In genomic region chr9:93588641-93589609, GRCh38 we compare ENCODE assay signal across 15 cellular contexts. TPM values are rescaled to one million over a fixed set of nuclear protein-coding genes. Genes with fewer than 3 reads are reported as not detected.
DNase-seq lines count a peak whose midpoint lies in the region; ATAC-seq, FAIRE-seq and TF ChIP-seq lines count a peak whose summit lies in the region.
"Had no signal": no experiment of that assay in that cellular context is flagged by ENCODE, and none has a peak within 500 bp of the region (broad histone marks: within the 10 kb centered on the region; RNA-seq: fewer than 3 reads in every experiment).

No MANE protein-coding gene starts in this region.

- intact Hi-C loops in endothelial cell of umbilical vein (cut with micrococcal nuclease) = no loop called here

- no peaks in the 10 kb centered on the region for H4K20me1 ChIP-seq in endothelial cell of umbilical vein (replicated peaks; ENCODE audit: control insufficient read depth, extremely low read depth, insufficient read depth, low read length)

- peaks cover 27% of the 10 kb centered on the region for H3K79me2 ChIP-seq in endothelial cell of umbilical vein (ENCODE audit: control insufficient read depth, insufficient read depth, low read length)

- in situ Hi-C loops in G401 (cut with HindIII; ENCODE audit: low sequenced_read_pairs) = no loop called here

- H3K4me3 ChIP-seq in CD4-positive, CD25-positive, alpha-beta regulatory T cell (ENCODE audit: low read depth, low read length) = no peak overlapping the region
- H3K4me3 ChIP-seq in HEK293 (ENCODE audit: low read depth, low read length) (no peak overlapping the region), endothelial cell of umbilical vein (replicated peaks in 1 of 3; ENCODE audit: insufficient read depth in 1 of 3, low read depth in 1 of 3, low read length in 3 of 3) (no peak overlapping the region)

- no peak overlapping the region for H3K4me2 ChIP-seq in endothelial cell of umbilical vein (ENCODE audit: insufficient read depth, low read length)

- H3K27me3 Mint-ChIP-seq in CD4-positive, CD25-positive, alpha-beta regulatory T cell = no peaks in the 10 kb centered on the region
- peaks cover 4% of the 10 kb centered on the region for H3K27me3 Mint-ChIP-seq in nephron progenitor cell (ENCODE audit: low read depth, poor library complexity)

- H3K36me3 Mint-ChIP-seq in CD4-positive, CD25-positive, alpha-beta regulatory T cell = peaks cover 7% of the 10 kb centered on the region
- H3K36me3 Mint-ChIP-seq in nephron progenitor cell (ENCODE audit: low read depth) = peaks cover 14% of the 10 kb centered on the region
- H3K36me3 Mint-ChIP-seq: natural killer cell had no signal

- no TSS peak for BruUV-seq in endothelial cell of umbilical vein (replicated peaks; lab: Mats Ljungman, UMichigan)

- POLR2A ChIA-PET in HEK293 (lab: Yijun Ruan, JAX) (interaction anchor here (1.6 kb wide), 1 partner anchor 10 kb away, joined by 5 read pairs; no protein-coding TSS in a partner anchor), endothelial cell of umbilical vein (lab: Charles Lee) (no interaction called here)

- no peak overlapping the region for H2AFZ ChIP-seq in endothelial cell of umbilical vein (ENCODE audit: low read depth, low read length)

- no peak overlapping the region for H3K9ac ChIP-seq in endothelial cell of umbilical vein (replicated peaks; ENCODE audit: extremely low read depth, insufficient read depth, low read length)

- TF ChIP-seq CTCF in HEK293 (tag by site-specific recombination; IDR thresholded peaks at IDR 0.05) = no peak
- no peak for TF ChIP-seq CTCF in endothelial cell of umbilical vein (IDR thresholded peaks at IDR 0.05; ENCODE audit: extremely low read depth in 1 of 2, insufficient read depth in 1 of 2, low read depth in 1 of 2, low read length in 2 of 2)
- no peak for TF ChIP-seq CTCF in nephron progenitor cell (IDR thresholded peaks at IDR 0.05)

- peaks cover 0 to 7% of the 10 kb centered on the region in 2 experiments for H3K9me3 ChIP-seq in CD4-positive, CD25-positive, alpha-beta regulatory T cell (ENCODE audit: control insufficient read depth in 2 of 2, low read length in 2 of 2)
- H3K9me3 ChIP-seq in HEK293 (ENCODE audit: control insufficient read depth, insufficient read depth, low read depth, low read length) = no peaks in the 10 kb centered on the region
- no peaks in the 10 kb centered on the region for H3K9me3 ChIP-seq in endothelial cell of umbilical vein (replicated peaks; ENCODE audit: control insufficient read depth, insufficient read depth, low read length)

- H3K9me1 ChIP-seq in endothelial cell of umbilical vein (replicated peaks; ENCODE audit: control insufficient read depth, extremely low read depth, insufficient read depth, low read length) = no peaks in the 10 kb centered on the region

- H3K36me3 ChIP-seq in CD4-positive, CD25-positive, alpha-beta regulatory T cell (ENCODE audit: control insufficient read depth, insufficient read depth, low read length) = no peaks in the 10 kb centered on the region
- H3K36me3 ChIP-seq in HEK293 (ENCODE audit: control insufficient read depth in 2 of 2, insufficient read depth in 1 of 2, low read length in 2 of 2) (no peaks in the 10 kb centered on the region), endothelial cell of umbilical vein (ENCODE audit: control insufficient read depth in 2 of 2, extremely low read depth in 1 of 2, insufficient read depth in 2 of 2, low read length in 2 of 2) (no peaks in the 10 kb centered on the region)

- no peak overlapping the region for H3K27ac ChIP-seq in CD4-positive, CD25-positive, alpha-beta regulatory T cell (ENCODE audit: insufficient read depth, low read length, poor library complexity, severe bottlenecking)
- no peak overlapping the region for H3K27ac ChIP-seq in HEK293 (ENCODE audit: extremely low read depth, low read depth, low read length)
- no peak overlapping the region for H3K27ac ChIP-seq in endothelial cell of umbilical vein (ENCODE audit: insufficient read depth, low read depth, low read length)

- H3K4me1 ChIP-seq in CD4-positive, CD25-positive, alpha-beta regulatory T cell (ENCODE audit: control insufficient read depth, insufficient read depth, low read length, poor library complexity, severe bottlenecking) = peaks cover 4% of the 10 kb centered on the region
- 0 out of 2 replicates have a peak, but pooled peaks cover 3% of the 10 kb centered on the region for H3K4me1 ChIP-seq in HEK293 (ENCODE audit: control insufficient read depth, insufficient read depth, low read length)
- no peaks in the 10 kb centered on the region for H3K4me1 ChIP-seq in endothelial cell of umbilical vein (ENCODE audit: control insufficient read depth, extremely low read depth, insufficient read depth, low read length)

- H3K27ac Mint-ChIP-seq in CD4-positive, CD25-positive, alpha-beta regulatory T cell = peak overlapping the region in 2 of 3 donors; percentile 42 to 81
- peak overlapping the region; percentile 90 for H3K27ac Mint-ChIP-seq in nephron progenitor cell

- no peak overlapping the region for H3K4me3 Mint-ChIP-seq in CD4-positive, CD25-positive, alpha-beta regulatory T cell
- H3K4me3 Mint-ChIP-seq in nephron progenitor cell = peak overlapping the region; percentile 68
- H3K4me3 Mint-ChIP-seq: natural killer cell had no signal

- CTCF ChIA-PET in HEK293 (lab: Yijun Ruan, JAX) (interaction anchor here (0.7 kb wide), 1 partner anchor 39 kb away, joined by 3 read pairs; no protein-coding TSS in a partner anchor), endothelial cell of umbilical vein (lab: Charles Lee) (interaction anchor here (1.0 to 1.5 kb wide), 3 partner anchors 9 to 23 kb away, joined by 3 to 5 read pairs (median 3); no protein-coding TSS in a partner anchor)

- dilution Hi-C loops in endothelial cell of umbilical vein (cut with MboI; ENCODE audit: extremely low pct_ligation_motif_present, low sequenced_read_pairs) = no loop called here

- no peak for TF ChIP-seq POLR2A in endothelial cell of umbilical vein (IDR thresholded peaks at IDR 0.05; ENCODE audit: low read depth, low read length)

- peaks cover 13 to 76% (median 37%) of the 10 kb centered on the region in 4 donors for H3K4me1 Mint-ChIP-seq in CD4-positive, CD25-positive, alpha-beta regulatory T cell
- H3K4me1 Mint-ChIP-seq in nephron progenitor cell = peaks cover 78% of the 10 kb centered on the region

- no peak for DNase-seq in CD4-positive, CD25-positive, alpha-beta regulatory T cell
- DNase-seq in endothelial cell of umbilical vein (ENCODE audit: low read depth, low spot score) (peak; percentile 29), nephron progenitor cell (no peak), medulla oblongata (ENCODE audit: extremely low spot score) (no peak), G401 (ENCODE audit: low spot score) (no peak), UCSD-AML1 (lab: John Stamatoyannopoulos, UW; ENCODE audit: unreplicated experiment) (no peak)
- DNase-seq: anterior cingulate cortex, natural killer cell, NCI-H1105 treated with DMSO at 0.1 percent for 48 hours, NCI-H526, SHP77 treated with DMSO at 0.1 percent for 48 hours, small intestine had no signal

- H3K27me3 ChIP-seq in CD4-positive, CD25-positive, alpha-beta regulatory T cell (ENCODE audit: control insufficient read depth, insufficient read depth, low read length) = no peaks in the 10 kb centered on the region
- H3K27me3 ChIP-seq in endothelial cell of umbilical vein (ENCODE audit: control insufficient read depth in 2 of 2, insufficient read depth in 2 of 2, low read length in 2 of 2) = no peaks in the 10 kb centered on the region

- no peak for ATAC-seq in CD4-positive, CD25-positive, alpha-beta regulatory T cell (ENCODE audit: low read depth in 2 of 2)
- no peak for ATAC-seq in GM19397 (IDR thresholded peaks at IDR 0.05; ENCODE audit: unreplicated experiment)

- FAIRE-seq in endothelial cell of umbilical vein (lab: Jason Lieb, UNC) = no peak
- FAIRE-seq: islet of Langerhans, small intestine had no signal

- H3K9me3 Mint-ChIP-seq in CD4-positive, CD25-positive, alpha-beta regulatory T cell = peaks cover 0 to 11% (median 4%) of the 10 kb centered on the region in 7 donors
- H3K9me3 Mint-ChIP-seq in nephron progenitor cell = peaks cover 15% of the 10 kb centered on the region
- H3K9me3 Mint-ChIP-seq: natural killer cell had no signal

TF ChIP-seq in HEK293, 187 proteins besides CTCF, POLR2A, EP300 and RAD21:
- TF ChIP-seq TRIM28 (IDR thresholded peaks at IDR 0.05; ENCODE audit: borderline replicate concordance, low read length) = no peak
- peak; percentile 55; the same call in 1 of the 2 replicates for TF ChIP-seq SCRT2 (tag by site-specific recombination; IDR thresholded peaks at IDR 0.05)

TF ChIP-seq in endothelial cell of umbilical vein, 7 proteins besides CTCF, POLR2A, EP300 and RAD21:
- TF ChIP-seq GATA2 (IDR thresholded peaks at IDR 0.05; ENCODE audit: insufficient read depth, insufficient read length, low read depth, low read length) = no peak
- no peak for TF ChIP-seq MYC (IDR thresholded peaks at IDR 0.05; ENCODE audit: low read depth, low read length)
- TF ChIP-seq JUN (IDR thresholded peaks at IDR 0.05; ENCODE audit: borderline replicate concordance, insufficient read depth, insufficient read length, low read depth) = no peak
- no peak for TF ChIP-seq POLR2AphosphoS5 (IDR thresholded peaks at IDR 0.05; ENCODE audit: insufficient read depth, low read depth, low read length)
- TF ChIP-seq FOS (IDR thresholded peaks at IDR 0.05; ENCODE audit: borderline replicate concordance, insufficient read depth, low read length) = no peak
- TF ChIP-seq EZH2 (IDR thresholded peaks at IDR 0.05; ENCODE audit: borderline replicate concordance, low read depth, low read length, severe bottlenecking) = no peak

RNA-seq across cellular contexts. Expression of gene PHF2, which starts 12.5 kb away (rescaled TPM):
- 29.4 TPM for total RNA-seq in CD4-positive, CD25-positive, alpha-beta regulatory T cell
- 1 to 10 TPM in 2 of 4 donors, under 1 TPM in 2; 0.37 to 1.3 (median 0.94) TPM for polyA plus RNA-seq in CD4-positive, CD25-positive, alpha-beta regulatory T cell
- total RNA-seq in endothelial cell of umbilical vein = 21.5 and 22.5 TPM in 2 replicates
- polyA plus RNA-seq in endothelial cell of umbilical vein = 8.8 and 9.8 TPM in 2 replicates
- polyA plus RNA-seq in endothelial cell of umbilical vein (2011; cell fraction: cytosol; rRNA removed) = 10.0 and 11.0 TPM in 2 replicates
- polyA plus RNA-seq in endothelial cell of umbilical vein (2011; cell fraction: nucleus; rRNA removed) = 19.3 and 19.7 TPM in 2 replicates
- polyA plus RNA-seq in endothelial cell of umbilical vein (2012) = 11.5 and 13.3 TPM in 2 replicates
- 9.1 and 9.7 TPM in 2 replicates for polyA minus RNA-seq in endothelial cell of umbilical vein
- polyA minus RNA-seq in endothelial cell of umbilical vein (2011; cell fraction: cytosol; rRNA and poly(A)+ RNA removed) = 3.9 TPM
- 6.7 and 8.4 TPM in 2 replicates for polyA minus RNA-seq in endothelial cell of umbilical vein (2011; cell fraction: nucleus; rRNA and poly(A)+ RNA removed)
- 6.3 and 8.1 TPM in 2 replicates for total RNA-seq in G401 (2014; rRNA removed; shearing (Covaris generic))
